11 cellular contexts compared by ENCODE assay signal in the genomic region with DNA sequence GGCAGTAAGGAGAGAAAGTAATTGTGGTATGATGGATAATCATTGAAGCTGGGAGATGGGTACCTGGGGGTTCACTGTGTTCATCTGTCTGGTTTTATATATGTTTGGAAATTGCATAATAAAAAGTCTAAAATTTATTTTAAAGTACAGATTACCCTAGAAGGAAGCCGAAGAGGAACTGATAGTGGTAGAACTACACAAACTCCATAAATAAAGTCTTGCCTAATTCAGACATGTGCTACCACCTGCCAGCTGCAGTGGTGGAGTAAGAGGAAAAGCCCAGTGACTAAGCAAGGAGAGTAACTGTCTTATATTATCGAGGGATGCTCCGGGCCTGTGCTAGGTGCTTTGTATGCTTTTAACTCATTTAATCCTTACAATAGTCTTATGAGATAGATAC. TPM values are rescaled to one million over a fixed set of nuclear protein-coding genes. Genes with fewer than 3 reads are reported as not detected.
DNase-seq lines count a peak whose midpoint lies in the region; ATAC-seq and TF ChIP-seq lines count a peak whose summit lies in the region.
"Had no signal": no experiment of that assay in that cellular context is flagged by ENCODE, and none has a peak within 500 bp of the region (broad histone marks: within the 10 kb centered on the region; RNA-seq: fewer than 3 reads in every experiment).

No MANE protein-coding gene starts in this region.

- no peaks in the 10 kb centered on the region for H3K27me3 ChIP-seq in left ventricle myocardium inferior (ENCODE audit: low read depth)

- intact Hi-C loops in Right ventricle myocardium superior (cut with DNase I) (no loop called here), left ventricle myocardium inferior (cut with micrococcal nuclease) (no loop called here)

- peak; percentile 40 for ATAC-seq in Right ventricle myocardium superior (ENCODE audit: poor library complexity)
- peak; percentile 67 for ATAC-seq in HG02885 (IDR thresholded peaks at IDR 0.05; ENCODE audit: poor library complexity, unreplicated experiment)
- peak; percentile 65 for ATAC-seq in stimulated activated memory B cell treated with anti-CD40 and anti-IgM and Interleukin-4, amounts not matched to agents 10 μg/mL and 1 μg/mL and 100 μg/mL, for 72 hours

- no peak for TF ChIP-seq POLR2A in NB4 (IDR thresholded peaks at IDR 0.05; ENCODE audit: extremely low read depth, insufficient read length)

- no peak overlapping the region for H3K27ac ChIP-seq in left ventricle myocardium inferior (replicated peaks)
- H3K27ac ChIP-seq: adrenal gland had no signal

- H3K9me3 Mint-ChIP-seq in stimulated activated memory B cell treated with anti-CD40 and anti-IgM and Interleukin-4, amounts not matched to agents 10 μg/mL and 1 μg/mL and 100 μg/mL, for 72 hours, result no peaks in the 10 kb centered on the region
- no peaks in the 10 kb centered on the region for H3K9me3 Mint-ChIP-seq in osteocyte (ENCODE audit: unreplicated experiment)

- H3K27me3 Mint-ChIP-seq in stimulated activated memory B cell treated with anti-CD40 and anti-IgM and Interleukin-4, amounts not matched to agents 10 μg/mL and 1 μg/mL and 100 μg/mL, for 72 hours, result peaks cover 7% of the 10 kb centered on the region
- no peaks in the 10 kb centered on the region for H3K27me3 Mint-ChIP-seq in osteocyte (ENCODE audit: unreplicated experiment)

- H3K4me1 ChIP-seq in left ventricle myocardium inferior, result peaks cover 27% of the 10 kb centered on the region

- H3K4me3 ChIP-seq in left ventricle myocardium inferior (no peak overlapping the region), NB4 (ENCODE audit: low read depth, low read length) (peak overlapping the region; percentile 32)
- H3K4me3 ChIP-seq: adrenal gland had no signal

- H3K4me1 Mint-ChIP-seq in stimulated activated memory B cell treated with anti-CD40 and anti-IgM and Interleukin-4, amounts not matched to agents 10 μg/mL and 1 μg/mL and 100 μg/mL, for 72 hours, result peaks cover 28% of the 10 kb centered on the region
- peaks cover 11% of the 10 kb centered on the region for H3K4me1 Mint-ChIP-seq in osteocyte (ENCODE audit: unreplicated experiment)

- H3K4me3 Mint-ChIP-seq in stimulated activated memory B cell treated with anti-CD40 and anti-IgM and Interleukin-4, amounts not matched to agents 10 μg/mL and 1 μg/mL and 100 μg/mL, for 72 hours, result no peak overlapping the region
- no peak overlapping the region for H3K4me3 Mint-ChIP-seq in osteocyte (ENCODE audit: unreplicated experiment)

- no peak for TF ChIP-seq CTCF in left ventricle myocardium inferior (IDR thresholded peaks at IDR 0.05; ENCODE audit: borderline replicate concordance)
- no peak for TF ChIP-seq CTCF in NB4 (IDR thresholded peaks at IDR 0.05; ENCODE audit: low read depth, low read length)
- TF ChIP-seq CTCF in osteocyte (IDR thresholded peaks at IDR 0.05), result no peak

- no peaks in the 10 kb centered on the region for H3K36me3 ChIP-seq in left ventricle myocardium inferior
- H3K36me3 ChIP-seq: adrenal gland had no signal

- DNase-seq in Right ventricle myocardium superior (no peak), left ventricle myocardium inferior (no peak), NB4 (ENCODE audit: low read depth) (peak; percentile 90), osteocyte (ENCODE audit: extremely low spot score, unreplicated experiment) (no peak), DMS114 treated with DMSO at 0.1 percent for 48 hours (lab: John Stamatoyannopoulos, UW; ENCODE audit: unreplicated experiment) (no peak), AG08396 (ENCODE audit: low spot score) (no peak)
- DNase-seq: NCI-H1105 treated with DMSO at 0.1 percent for 48 hours, T1000 had no signal

- H3K9me3 ChIP-seq in left ventricle myocardium inferior (replicated peaks), result no peaks in the 10 kb centered on the region
- H3K9me3 ChIP-seq: adrenal gland had no signal

- no peaks in the 10 kb centered on the region for H3K36me3 Mint-ChIP-seq in stimulated activated memory B cell treated with anti-CD40 and anti-IgM and Interleukin-4, amounts not matched to agents 10 μg/mL and 1 μg/mL and 100 μg/mL, for 72 hours
- H3K36me3 Mint-ChIP-seq in osteocyte (ENCODE audit: unreplicated experiment), result no peaks in the 10 kb centered on the region

- no peak overlapping the region for H3K27ac Mint-ChIP-seq in stimulated activated memory B cell treated with anti-CD40 and anti-IgM and Interleukin-4, amounts not matched to agents 10 μg/mL and 1 μg/mL and 100 μg/mL, for 72 hours
- no peak overlapping the region for H3K27ac Mint-ChIP-seq in osteocyte (ENCODE audit: unreplicated experiment)

RNA-seq across cellular contexts. Expression of gene HNRNPU, which starts 56.6 kb away (rescaled TPM):
- total RNA-seq in Right ventricle myocardium superior (164 TPM), left ventricle myocardium inferior (167 TPM), osteocyte (292 and 299 TPM in 2 replicates)
